19 cellular contexts compared by ENCODE assay signal in genomic region chr18:50340078-50340477, GRCh38. TPM values are rescaled to one million over a fixed set of nuclear protein-coding genes. Genes with fewer than 3 reads are reported as not detected.
DNase-seq lines count a peak whose midpoint lies in the region; ATAC-seq, FAIRE-seq and TF ChIP-seq lines count a peak whose summit lies in the region.
"Had no signal": no experiment of that assay in that cellular context is flagged by ENCODE, and none has a peak within 500 bp of the region (broad histone marks: within the 10 kb centered on the region; RNA-seq: fewer than 3 reads in every experiment).

No MANE protein-coding gene starts in this region.

- intact Hi-C loops in HepG2 (cut with micrococcal nuclease; ENCODE audit: unreplicated experiment): no loop called here
- intact Hi-C loops in right lobe of liver (cut with DNase I): no loop called here
- intact Hi-C loops in upper lobe of right lung (cut with DNase I): no loop called here
- intact Hi-C loops in Caco-2 (cut with micrococcal nuclease; ENCODE audit: unreplicated experiment): no loop called here

- H3K4me3 ChIP-seq in HepG2 (replicated peaks in 1 of 3; ENCODE audit: insufficient read depth in 1 of 3, low read depth in 2 of 3, low read length in 3 of 3) (no peak overlapping the region), right lobe of liver (no peak overlapping the region), HEK293 (ENCODE audit: low read depth, low read length) (no peak overlapping the region), bronchial epithelial cell (ENCODE audit: low read depth, low read length) (no peak overlapping the region), upper lobe of right lung (no peak overlapping the region), Caco-2 (ENCODE audit: low read depth, low read length) (no peak overlapping the region)
- H3K4me3 ChIP-seq: ascending aorta had no signal

- H3K79me2 ChIP-seq in HepG2 (ENCODE audit: insufficient read depth, low read length): no peaks in the 10 kb centered on the region

- TF ChIP-seq RAD21 in HepG2 (CRISPR knock-in tag; IDR thresholded peaks at IDR 0.05): no peak

- peak; percentile 41 for TF ChIP-seq CTCF in HepG2 (CRISPR knock-in tag; IDR thresholded peaks at IDR 0.05)
- TF ChIP-seq CTCF in right lobe of liver (IDR thresholded peaks at IDR 0.05): peak in 1 of 4 donors; percentile 11
- peak; percentile 49 for TF ChIP-seq CTCF in HEK293 (tag by site-specific recombination; IDR thresholded peaks at IDR 0.05)
- TF ChIP-seq CTCF in bronchial epithelial cell (IDR thresholded peaks at IDR 0.05; ENCODE audit: insufficient read depth, low read length, severe bottlenecking): peak; percentile 4
- TF ChIP-seq CTCF in upper lobe of right lung (IDR thresholded peaks at IDR 0.05): no peak
- TF ChIP-seq CTCF in type B pancreatic cell (conservative IDR thresholded peaks at IDR 0.05): no peak
- no peak for TF ChIP-seq CTCF in Caco-2 (IDR thresholded peaks at IDR 0.05; ENCODE audit: insufficient read depth in 1 of 2, low read depth in 1 of 2, low read length in 1 of 2, severe bottlenecking in 1 of 2, unreplicated experiment in 1 of 2)

- WGBS in HepG2 (ENCODE audit: low lambda C conversion rate): 78% methylated on average over 11 of the region's 24 CpGs
- WGBS in right lobe of liver (ENCODE audit: insufficient coverage, low coverage, low lambda C conversion rate, missing lambda C conversion rate): 85% methylated on average over 10 of the region's 24 CpGs

- no peak for FAIRE-seq in HepG2 (lab: Jason Lieb, UNC)
- FAIRE-seq in bronchial epithelial cell (lab: Jason Lieb, UNC): no peak

- no peak overlapping the region for H3K9ac ChIP-seq in HepG2 (ENCODE audit: insufficient read depth, low read depth, low read length)

- H3K27me3 ChIP-seq in HepG2 (ENCODE audit: control insufficient read depth in 1 of 2, insufficient read depth in 2 of 2, low read length in 2 of 2) (no peaks in the 10 kb centered on the region), right lobe of liver (no peaks in the 10 kb centered on the region), bronchial epithelial cell (ENCODE audit: control insufficient read depth, insufficient read depth, low read length) (peaks cover 2% of the 10 kb centered on the region), upper lobe of right lung (peaks cover 24% of the 10 kb centered on the region), Caco-2 (replicated peaks; ENCODE audit: control insufficient read depth, insufficient read depth, low read length) (no peaks in the 10 kb centered on the region)
- H3K27me3 ChIP-seq: ascending aorta had no signal

- H3K36me3 ChIP-seq in HepG2 (replicated peaks in 1 of 2; ENCODE audit: control insufficient read depth in 1 of 2, insufficient read depth in 2 of 2, low read length in 2 of 2) (no peaks in the 10 kb centered on the region), right lobe of liver (no peaks in the 10 kb centered on the region), HEK293 (ENCODE audit: control insufficient read depth in 2 of 2, insufficient read depth in 1 of 2, low read length in 2 of 2) (no peaks in the 10 kb centered on the region), bronchial epithelial cell (ENCODE audit: control insufficient read depth, insufficient read depth, low read length) (no peaks in the 10 kb centered on the region), upper lobe of right lung (no peaks in the 10 kb centered on the region), Caco-2 (ENCODE audit: control insufficient read depth, insufficient read depth, low read length) (no peaks in the 10 kb centered on the region)
- H3K36me3 ChIP-seq: ascending aorta had no signal

- H2AFZ ChIP-seq in HepG2 (ENCODE audit: low read length): no peak overlapping the region

- TF ChIP-seq EP300 in HepG2 (IDR thresholded peaks at IDR 0.05; ENCODE audit: low read depth in 2 of 2, low read length in 2 of 2): no peak
- no peak for TF ChIP-seq EP300 in HepG2 (CRISPR knock-in tag; IDR thresholded peaks at IDR 0.05; ENCODE audit: borderline replicate concordance)

- ATAC-seq in HepG2 (0 out of 3 replicates have a peak, but pooled peaks have one; percentile 31), right lobe of liver (no peak), upper lobe of right lung (peak; percentile 34)

- H3K4me2 ChIP-seq in HepG2 (ENCODE audit: low read depth, low read length): no peak overlapping the region

- H3K4me1 Mint-ChIP-seq in type B pancreatic cell (ENCODE audit: unreplicated experiment) (no peaks in the 10 kb centered on the region), Caco-2 (ENCODE audit: low read depth, unreplicated experiment) (no peaks in the 10 kb centered on the region)
- H3K4me1 Mint-ChIP-seq: activated naive CD4-positive, alpha-beta T cell treated with anti-CD3 and anti-CD28 coated beads, Interleukin-2, amount 50 U/mL, for 24 hours; immature natural killer cell had no signal

- POLR2A ChIA-PET in HepG2 (lab: Yijun Ruan, JAX): no interaction called here
- POLR2A ChIA-PET in HEK293 (lab: Yijun Ruan, JAX): no interaction called here
- POLR2A ChIA-PET in Caco-2 (lab: Charles Lee): no interaction called here

- no peaks in the 10 kb centered on the region for H3K27me3 Mint-ChIP-seq in type B pancreatic cell
- H3K27me3 Mint-ChIP-seq in Caco-2 (ENCODE audit: insufficient read depth, unreplicated experiment): no peaks in the 10 kb centered on the region
- H3K27me3 Mint-ChIP-seq: activated naive CD4-positive, alpha-beta T cell treated with anti-CD3 and anti-CD28 coated beads, Interleukin-2, amount 50 U/mL, for 24 hours; activated T-cell treated with anti-CD3 and anti-CD28 coated beads, Interleukin-2, amount 50 U/mL, for 24 hours had no signal

- CTCF ChIA-PET in HepG2 (lab: Yijun Ruan, JAX; ENCODE audit: low intra/inter-chr PET ratio, low total read pairs): no interaction called here
- CTCF ChIA-PET in HEK293 (lab: Yijun Ruan, JAX): interaction anchor here (1.1 to 1.5 kb wide), 2 partner anchors 16 to 17 kb away, joined by 3 to 4 read pairs; no protein-coding TSS in a partner anchor
- CTCF ChIA-PET in Caco-2 (lab: Charles Lee): no interaction called here

- H3K27ac Mint-ChIP-seq in type B pancreatic cell: no peak overlapping the region
- no peak overlapping the region for H3K27ac Mint-ChIP-seq in Caco-2 (ENCODE audit: unreplicated experiment)
- H3K27ac Mint-ChIP-seq: activated naive CD4-positive, alpha-beta T cell treated with anti-CD3 and anti-CD28 coated beads, Interleukin-2, amount 50 U/mL, for 24 hours; activated T-cell treated with anti-CD3 and anti-CD28 coated beads, Interleukin-2, amount 50 U/mL, for 24 hours; immature natural killer cell had no signal

- no peak for TF ChIP-seq POLR2A in HepG2 (IDR thresholded peaks at IDR 0.05; ENCODE audit: insufficient read depth in 1 of 2, low read depth in 2 of 2, low read length in 2 of 2)
- TF ChIP-seq POLR2A in right lobe of liver (IDR thresholded peaks at IDR 0.05): no peak

- H3K4me1 ChIP-seq in HepG2 (ENCODE audit: insufficient read depth, low read length) (no peaks in the 10 kb centered on the region), right lobe of liver (no peaks in the 10 kb centered on the region), HEK293 (ENCODE audit: control insufficient read depth, insufficient read depth, low read length) (no peaks in the 10 kb centered on the region), upper lobe of right lung (no peaks in the 10 kb centered on the region), Caco-2 (no peaks in the 10 kb centered on the region)
- H3K4me1 ChIP-seq: ascending aorta had no signal

- H3K4me3 Mint-ChIP-seq in type B pancreatic cell (no peak overlapping the region), Caco-2 (ENCODE audit: unreplicated experiment) (no peak overlapping the region)
- H3K4me3 Mint-ChIP-seq: activated naive CD4-positive, alpha-beta T cell treated with anti-CD3 and anti-CD28 coated beads, Interleukin-2, amount 50 U/mL, for 24 hours; activated T-cell treated with anti-CD3 and anti-CD28 coated beads, Interleukin-2, amount 50 U/mL, for 24 hours; immature natural killer cell had no signal

- DNase-seq in HepG2 (ENCODE audit: low spot score) (no peak), right lobe of liver (no peak), bronchial epithelial cell (ENCODE audit: low read depth) (no peak), upper lobe of right lung (peak; percentile 62), type B pancreatic cell (ENCODE audit: extremely low spot score, unreplicated experiment) (no peak), Caco-2 (no peak), ACHN (no peak)
- DNase-seq: activated CD4-positive, alpha-beta T cell treated with anti-CD3 and anti-CD28 coated beads, Interleukin-2, amount 50 U/mL, for 48 hours; activated T-cell treated with anti-CD3 and anti-CD28 coated beads, Interleukin-2, amount 50 U/mL, for 24 hours; effector memory CD4-positive, alpha-beta T cell; immature natural killer cell; Kasumi-1; occipital lobe; retina; Right ventricle myocardium superior; T-helper 1 cell had no signal

- H3K9me3 ChIP-seq in HepG2 (ENCODE audit: low read length) (no peaks in the 10 kb centered on the region), right lobe of liver (no peaks in the 10 kb centered on the region), HEK293 (ENCODE audit: control insufficient read depth, insufficient read depth, low read depth, low read length) (no peaks in the 10 kb centered on the region), upper lobe of right lung (no peaks in the 10 kb centered on the region), Caco-2 (no peaks in the 10 kb centered on the region)
- H3K9me3 ChIP-seq: ascending aorta had no signal

- H4K20me1 ChIP-seq in HepG2 (ENCODE audit: insufficient read depth, low read length): no peaks in the 10 kb centered on the region

- in situ Hi-C loops in HepG2 (cut with HindIII; ENCODE audit: extremely low pct_ligation_motif_present, low pct_unique_long_range_greater_than_20kb) (no loop called here), ACHN (cut with HindIII; ENCODE audit: low pct_ligation_motif_present, low pct_unique_long_range_greater_than_20kb, low sequenced_read_pairs) (no loop called here)

- H3K9me3 Mint-ChIP-seq in type B pancreatic cell: no peaks in the 10 kb centered on the region
- no peaks in the 10 kb centered on the region for H3K9me3 Mint-ChIP-seq in Caco-2 (ENCODE audit: unreplicated experiment)
- H3K9me3 Mint-ChIP-seq: activated naive CD4-positive, alpha-beta T cell treated with anti-CD3 and anti-CD28 coated beads, Interleukin-2, amount 50 U/mL, for 24 hours; activated T-cell treated with anti-CD3 and anti-CD28 coated beads, Interleukin-2, amount 50 U/mL, for 24 hours; immature natural killer cell had no signal

- H3K27ac ChIP-seq in HepG2 (ENCODE audit: extremely low read length, insufficient read depth, low read length) (no peak overlapping the region), right lobe of liver (no peak overlapping the region), HEK293 (ENCODE audit: extremely low read depth, low read depth, low read length) (no peak overlapping the region), upper lobe of right lung (no peak overlapping the region)
- H3K27ac ChIP-seq: ascending aorta had no signal

- BruUV-seq in HepG2 (replicated peaks; lab: Mats Ljungman, UMichigan) (no TSS peak), Caco-2 (replicated peaks; lab: Mats Ljungman, UMichigan) (no TSS peak)

- H3K36me3 Mint-ChIP-seq in type B pancreatic cell: no peaks in the 10 kb centered on the region
- H3K36me3 Mint-ChIP-seq in Caco-2 (ENCODE audit: insufficient read depth, unreplicated experiment): no peaks in the 10 kb centered on the region
- H3K36me3 Mint-ChIP-seq: activated naive CD4-positive, alpha-beta T cell treated with anti-CD3 and anti-CD28 coated beads, Interleukin-2, amount 50 U/mL, for 24 hours; immature natural killer cell had no signal

RNA-seq across cellular contexts. Expression of gene SKA1, which starts 34.8 kb away (rescaled TPM):
- total RNA-seq in HepG2 (2016; rRNA removed; fragmentation: Illumina TruSeq; extraction: Trizol) (21.3 and 28.3 TPM in 2 replicates), right lobe of liver (1 to 10 TPM in 2 of 6 experiments, under 1 TPM in 3, not detected in 1; 0.15 to 1.5 (median 0.75) TPM), bronchial epithelial cell (0.26 and 0.51 TPM in 2 replicates), upper lobe of right lung (0.52 TPM), type B pancreatic cell (ENCODE audit: low replicate concordance) (5.7 and 14.0 TPM in 2 replicates), Caco-2 (2022) (31.3 and 32.4 TPM in 2 replicates)
- total RNA-seq in HepG2 (2016; cell fraction: cytosol; rRNA removed; fragmentation: Illumina TruSeq; extraction: Trizol; ENCODE audit: low read depth): 6.7 and 10.0 TPM in 2 replicates
- total RNA-seq in HepG2 (2016; cell fraction: insoluble cytoplasmic fraction; rRNA removed; fragmentation: Illumina TruSeq; extraction: Trizol): 20.6 and 27.1 TPM in 2 replicates
- 22.9 and 24.8 TPM in 2 replicates for total RNA-seq in HepG2 (2016; cell fraction: membrane; rRNA removed; fragmentation: Illumina TruSeq; extraction: Trizol)
- 7.1 and 8.3 TPM in 2 replicates for total RNA-seq in HepG2 (2016; cell fraction: nucleus; rRNA removed; fragmentation: Illumina TruSeq; extraction: Trizol)
- polyA plus RNA-seq in HepG2 (2011; rRNA removed): 3.8 and 5.3 TPM in 2 replicates
- polyA plus RNA-seq in HepG2 (2011; cell fraction: cytosol; rRNA removed): 2.9 and 3.6 TPM in 2 replicates
- 1.5 and 1.6 TPM in 2 replicates for polyA plus RNA-seq in HepG2 (2011; cell fraction: nucleus; rRNA removed)
- polyA plus RNA-seq in HepG2 (2012): 2.5 and 3.5 TPM in 2 replicates
- polyA plus RNA-seq in HepG2 (2016; cell fraction: cytosol; fragmentation: Illumina TruSeq; extraction: Trizol; ENCODE audit: low read depth): 4.4 and 5.1 TPM in 2 replicates
- polyA plus RNA-seq in HepG2 (2016; cell fraction: insoluble cytoplasmic fraction; fragmentation: Illumina TruSeq; extraction: Trizol; ENCODE audit: low read depth): 23.2 and 23.5 TPM in 2 replicates
- polyA plus RNA-seq in HepG2 (2016; cell fraction: membrane; fragmentation: Illumina TruSeq; extraction: Trizol; ENCODE audit: low read depth): 11.2 and 11.9 TPM in 2 replicates
- 11.8 and 12.4 TPM in 2 replicates for polyA plus RNA-seq in HepG2 (2016; cell fraction: nucleus; fragmentation: Illumina TruSeq; extraction: Trizol; ENCODE audit: insufficient read depth, low read depth)
- polyA minus RNA-seq in HepG2 (2011; rRNA and poly(A)+ RNA removed; ENCODE audit: low replicate concordance): 2.7 and 11.2 TPM in 2 replicates
- polyA minus RNA-seq in HepG2 (2011; cell fraction: cytosol; rRNA and poly(A)+ RNA removed): 4.8 and 5.6 TPM in 2 replicates
- polyA minus RNA-seq in HepG2 (2011; cell fraction: nucleus; rRNA and poly(A)+ RNA removed): 3.0 and 4.4 TPM in 2 replicates
- total RNA-seq: ascending aorta had no signal

RNA-seq across cellular contexts. Expression of gene CXXC1, which starts 52.6 kb away (rescaled TPM):
- total RNA-seq in HepG2 (2016; rRNA removed; fragmentation: Illumina TruSeq; extraction: Trizol) (29.8 and 32.9 TPM in 2 replicates), right lobe of liver (10 to 100 TPM; 16.4 to 34.9 (median 26.1) TPM), bronchial epithelial cell (32.6 and 40.1 TPM in 2 replicates), upper lobe of right lung (75.9 TPM), type B pancreatic cell (ENCODE audit: low replicate concordance) (88.7 and 95.1 TPM in 2 replicates), Caco-2 (2022) (37.7 and 41.5 TPM in 2 replicates)
- 5.2 and 6.1 TPM in 2 replicates for total RNA-seq in HepG2 (2016; cell fraction: cytosol; rRNA removed; fragmentation: Illumina TruSeq; extraction: Trizol; ENCODE audit: low read depth)
- total RNA-seq in HepG2 (2016; cell fraction: insoluble cytoplasmic fraction; rRNA removed; fragmentation: Illumina TruSeq; extraction: Trizol): 27.2 and 40.8 TPM in 2 replicates
- 16.4 and 17.8 TPM in 2 replicates for total RNA-seq in HepG2 (2016; cell fraction: membrane; rRNA removed; fragmentation: Illumina TruSeq; extraction: Trizol)
- 26.0 and 29.7 TPM in 2 replicates for total RNA-seq in HepG2 (2016; cell fraction: nucleus; rRNA removed; fragmentation: Illumina TruSeq; extraction: Trizol)
- 39.0 and 39.8 TPM in 2 replicates for polyA plus RNA-seq in HepG2 (2011; rRNA removed)
- 29.5 and 48.9 TPM in 2 replicates for polyA plus RNA-seq in HepG2 (2011; cell fraction: cytosol; rRNA removed)
- 324 and 455 TPM in 2 replicates for polyA plus RNA-seq in HepG2 (2011; cell fraction: nucleus; rRNA removed)
- polyA plus RNA-seq in HepG2 (2012): 22.4 and 34.0 TPM in 2 replicates
- 4.1 and 5.9 TPM in 2 replicates for polyA plus RNA-seq in HepG2 (2016; cell fraction: cytosol; fragmentation: Illumina TruSeq; extraction: Trizol; ENCODE audit: low read depth)
- polyA plus RNA-seq in HepG2 (2016; cell fraction: insoluble cytoplasmic fraction; fragmentation: Illumina TruSeq; extraction: Trizol; ENCODE audit: low read depth): 25.7 and 37.2 TPM in 2 replicates
- polyA plus RNA-seq in HepG2 (2016; cell fraction: membrane; fragmentation: Illumina TruSeq; extraction: Trizol; ENCODE audit: low read depth): 14.3 and 15.5 TPM in 2 replicates
- 119 and 130 TPM in 2 replicates for polyA plus RNA-seq in HepG2 (2016; cell fraction: nucleus; fragmentation: Illumina TruSeq; extraction: Trizol; ENCODE audit: insufficient read depth, low read depth)
- polyA minus RNA-seq in HepG2 (2011; rRNA and poly(A)+ RNA removed; ENCODE audit: low replicate concordance): 42.0 and 46.9 TPM in 2 replicates
- 8.7 and 10.1 TPM in 2 replicates for polyA minus RNA-seq in HepG2 (2011; cell fraction: cytosol; rRNA and poly(A)+ RNA removed)
- polyA minus RNA-seq in HepG2 (2011; cell fraction: nucleus; rRNA and poly(A)+ RNA removed): 27.0 and 29.1 TPM in 2 replicates

RNA-seq across cellular contexts. Expression of gene MBD1, which starts 58.8 kb away (rescaled TPM):
- 15.2 and 25.5 TPM in 2 replicates for total RNA-seq in HepG2 (2016; rRNA removed; fragmentation: Illumina TruSeq; extraction: Trizol)
- 5.6 and 7.6 TPM in 2 replicates for total RNA-seq in HepG2 (2016; cell fraction: cytosol; rRNA removed; fragmentation: Illumina TruSeq; extraction: Trizol; ENCODE audit: low read depth)
- total RNA-seq in HepG2 (2016; cell fraction: insoluble cytoplasmic fraction; rRNA removed; fragmentation: Illumina TruSeq; extraction: Trizol): 13.1 and 25.2 TPM in 2 replicates
- total RNA-seq in HepG2 (2016; cell fraction: membrane; rRNA removed; fragmentation: Illumina TruSeq; extraction: Trizol): 13.7 and 14.8 TPM in 2 replicates
- total RNA-seq in HepG2 (2016; cell fraction: nucleus; rRNA removed; fragmentation: Illumina TruSeq; extraction: Trizol): 34.3 TPM in 2 replicates
- 28.6 and 31.3 TPM in 2 replicates for polyA plus RNA-seq in HepG2 (2011; rRNA removed)
- 16.1 and 23.4 TPM in 2 replicates for polyA plus RNA-seq in HepG2 (2011; cell fraction: cytosol; rRNA removed)
- 145 and 153 TPM in 2 replicates for polyA plus RNA-seq in HepG2 (2011; cell fraction: nucleus; rRNA removed)
- 15.5 and 18.8 TPM in 2 replicates for polyA plus RNA-seq in HepG2 (2012)
- 4.3 and 4.6 TPM in 2 replicates for polyA plus RNA-seq in HepG2 (2016; cell fraction: cytosol; fragmentation: Illumina TruSeq; extraction: Trizol; ENCODE audit: low read depth)
- polyA plus RNA-seq in HepG2 (2016; cell fraction: insoluble cytoplasmic fraction; fragmentation: Illumina TruSeq; extraction: Trizol; ENCODE audit: low read depth): 15.4 and 19.3 TPM in 2 replicates
- 8.7 and 8.9 TPM in 2 replicates for polyA plus RNA-seq in HepG2 (2016; cell fraction: membrane; fragmentation: Illumina TruSeq; extraction: Trizol; ENCODE audit: low read depth)
- polyA plus RNA-seq in HepG2 (2016; cell fraction: nucleus; fragmentation: Illumina TruSeq; extraction: Trizol; ENCODE audit: insufficient read depth, low read depth): 54.5 and 56.4 TPM in 2 replicates
- polyA minus RNA-seq in HepG2 (2011; rRNA and poly(A)+ RNA removed; ENCODE audit: low replicate concordance): 45.6 and 63.7 TPM in 2 replicates
- polyA minus RNA-seq in HepG2 (2011; cell fraction: cytosol; rRNA and poly(A)+ RNA removed): 12.0 and 13.2 TPM in 2 replicates
- 56.3 and 64.5 TPM in 2 replicates for polyA minus RNA-seq in HepG2 (2011; cell fraction: nucleus; rRNA and poly(A)+ RNA removed)
- 10 to 100 TPM; 29.7 to 32.4 (median 30.7) TPM for total RNA-seq in right lobe of liver
- 127 and 221 TPM in 2 replicates for total RNA-seq in bronchial epithelial cell
- total RNA-seq in upper lobe of right lung: 56.3 TPM
- total RNA-seq in type B pancreatic cell (ENCODE audit: low replicate concordance): 66.3 and 81.9 TPM in 2 replicates
- 31.1 and 34.7 TPM in 2 replicates for total RNA-seq in Caco-2 (2022)

Comparison
In these comparisons a context has a peak if more than half of its experiments do, and no peak if none do; other contexts are left out.
1. ATAC-seq: peak in HepG2 (single experiment) and upper lobe of right lung (single experiment); none in right lobe of liver (0 of 4).
2. CTCF ChIP-seq: peak in HepG2 (single experiment), HEK293 (single experiment) and bronchial epithelial cell (single experiment); none in upper lobe of right lung (single experiment), type B pancreatic cell (single experiment) and Caco-2 (0 of 2).
3. Of the 63 proteins assayed by ChIP-seq in both HepG2 and HEK293: peak only in HepG2: none; only in HEK293: none; in both: CTCF; in neither: 62.